Comparison of ENCODE assay signal across 27 cellular contexts in the genomic region with DNA sequence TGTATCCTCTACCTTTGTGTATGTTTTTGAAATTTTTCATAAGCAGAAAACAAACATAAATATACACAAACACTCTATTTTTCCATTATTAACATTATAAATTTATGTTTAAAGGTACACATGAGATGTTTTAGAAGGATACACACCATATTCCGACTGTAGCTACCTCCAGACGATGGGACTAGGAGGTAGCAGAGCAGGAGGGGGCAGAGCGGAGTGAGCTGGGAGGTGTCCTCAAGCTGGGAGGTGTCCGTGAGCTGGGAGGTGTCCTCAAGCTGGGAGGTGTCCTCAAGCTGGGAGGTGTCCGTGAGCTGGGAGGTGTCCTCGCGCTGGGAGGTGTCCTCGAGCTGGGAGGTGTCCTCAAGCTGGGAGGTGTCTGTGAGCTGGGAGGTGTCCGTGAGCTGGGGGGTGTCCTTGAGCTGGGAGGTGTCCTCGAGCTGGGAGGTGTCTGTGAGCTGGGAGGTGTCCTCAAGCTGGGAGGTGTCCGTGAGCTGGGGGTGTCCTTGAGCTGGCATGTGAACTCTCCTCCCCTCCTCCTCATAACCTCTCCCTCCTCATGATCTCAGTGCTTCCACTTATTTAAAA.
"Had no signal": no experiment of that assay in that cellular context is flagged by ENCODE, and none has a peak within 500 bp of the region (broad histone marks: within the 10 kb centered on the region; RNA-seq: fewer than 3 reads in every experiment).

No MANE protein-coding gene starts in this region.

- H3K4me3 Mint-ChIP-seq: dendritic cell treated with granulocyte-macrophage colony-stimulating factor and Interleukin-4, amounts not matched to agents 40 ng/mL and 50 ng/mL, for 4 days; endodermal cell; mesothelial cell of epicardium; naive thymus-derived CD4-positive, alpha-beta T cell; nephron; stimulated activated memory B cell treated with anti-CD40 and anti-IgM and Interleukin-4, amounts not matched to agents 10 μg/mL and 1 μg/mL and 100 μg/mL, for 72 hours; stimulated activated naive CD8-positive, alpha-beta T cell treated with anti-CD3 and anti-CD28 coated beads, Interleukin-15, Interleukin-2, amounts not matched to agents 100 ng/mL and 50 ng/mL, for 24 hours had no signal

- H3K27ac ChIP-seq: epithelial cell of prostate, gastrocnemius medialis, left lung, neutrophil, pancreas, right lobe of liver, thoracic aorta, upper lobe of left lung had no signal

- H3K36me3 Mint-ChIP-seq: mesothelial cell of epicardium; naive thymus-derived CD4-positive, alpha-beta T cell; stimulated activated memory B cell treated with anti-CD40 and anti-IgM and Interleukin-4, amounts not matched to agents 10 μg/mL and 1 μg/mL and 100 μg/mL, for 72 hours had no signal

- H3K4me3 ChIP-seq: gastrocnemius medialis, left lung, pancreas, right lobe of liver, smooth muscle cell, thoracic aorta, tibial nerve, upper lobe of left lung had no signal

- H3K27me3 ChIP-seq: right lobe of liver, upper lobe of left lung had no signal

- ATAC-seq: esophagus mucosa; gastrocnemius medialis; left cardiac atrium; left lung; naive thymus-derived CD4-positive, alpha-beta T cell; pancreas; stimulated activated memory B cell treated with anti-CD40 and anti-IgM and Interleukin-4, amounts not matched to agents 10 μg/mL and 1 μg/mL and 100 μg/mL, for 72 hours had no signal

- H3K27me3 Mint-ChIP-seq: stimulated activated memory B cell treated with anti-CD40 and anti-IgM and Interleukin-4, amounts not matched to agents 10 μg/mL and 1 μg/mL and 100 μg/mL, for 72 hours had no signal

- H3K36me3 ChIP-seq: gastrocnemius medialis, left lung, neutrophil, pancreas, right lobe of liver, thoracic aorta, tibial nerve, upper lobe of left lung had no signal

- H3K27ac Mint-ChIP-seq: dendritic cell treated with granulocyte-macrophage colony-stimulating factor and Interleukin-4, amounts not matched to agents 40 ng/mL and 50 ng/mL, for 4 days; endodermal cell; mesothelial cell of epicardium; naive thymus-derived CD4-positive, alpha-beta T cell; nephron; progenitor cell of endocrine pancreas; stimulated activated memory B cell treated with anti-CD40 and anti-IgM and Interleukin-4, amounts not matched to agents 10 μg/mL and 1 μg/mL and 100 μg/mL, for 72 hours; stimulated activated naive CD8-positive, alpha-beta T cell treated with anti-CD3 and anti-CD28 coated beads, Interleukin-15, Interleukin-2, amounts not matched to agents 100 ng/mL and 50 ng/mL, for 24 hours had no signal

- H3K9me3 Mint-ChIP-seq: dendritic cell treated with granulocyte-macrophage colony-stimulating factor and Interleukin-4, amounts not matched to agents 40 ng/mL and 50 ng/mL, for 4 days; stimulated activated memory B cell treated with anti-CD40 and anti-IgM and Interleukin-4, amounts not matched to agents 10 μg/mL and 1 μg/mL and 100 μg/mL, for 72 hours; stimulated activated naive CD8-positive, alpha-beta T cell treated with anti-CD3 and anti-CD28 coated beads, Interleukin-15, Interleukin-2, amounts not matched to agents 100 ng/mL and 50 ng/mL, for 24 hours had no signal

- H3K4me1 ChIP-seq: gastrocnemius medialis, left lung, pancreas, right lobe of liver, upper lobe of left lung had no signal

- H3K4me1 Mint-ChIP-seq: endodermal cell; mesothelial cell of epicardium; nephron; stimulated activated memory B cell treated with anti-CD40 and anti-IgM and Interleukin-4, amounts not matched to agents 10 μg/mL and 1 μg/mL and 100 μg/mL, for 72 hours had no signal

- DNase-seq: effector CD8-positive, alpha-beta T cell; foreskin fibroblast; gastrocnemius medialis; kidney; left cardiac atrium; mesenchymal stem cell; naive thymus-derived CD4-positive, alpha-beta T cell; pancreas; right lobe of liver; stimulated activated CD4-positive, alpha-beta T cell treated with anti-CD3 and anti-CD28 coated beads, Interleukin-12 subunit alpha, Interleukin-12 subunit beta, amount 100 ng/mL, for 4 hours; stimulated activated CD4-positive, alpha-beta T cell treated with anti-CD3 and anti-CD28 coated beads, Interleukin-1b, Interleukin-23, amount 100 ng/mL, for 48 hours; stimulated activated CD4-positive, alpha-beta T cell treated with anti-CD3 and anti-CD28 coated beads, Interleukin-4, amount 100 ng/mL, for 1 hour; upper lobe of left lung had no signal

- H3K4me2 ChIP-seq: smooth muscle cell had no signal

- H3K9me3 ChIP-seq: gastrocnemius medialis, left lung, neutrophil, right lobe of liver, thoracic aorta, upper lobe of left lung had no signal
